10 cellular contexts compared by ENCODE assay signal in genomic region chr6:84929212-84929611, GRCh38.
"Had no signal": no experiment of that assay in that cellular context is flagged by ENCODE, and none has a peak within 500 bp of the region (broad histone marks: within the 10 kb centered on the region; RNA-seq: fewer than 3 reads in every experiment).

No MANE protein-coding gene starts in this region.

- H3K4me1 ChIP-seq: HAP-1 had no signal

- H3K4me2 ChIP-seq: GM23338 had no signal

- H3K4me3 ChIP-seq: GM23248, GM23338, HAP-1 had no signal

- FAIRE-seq: H54 had no signal

- H3K9ac ChIP-seq: GM23248 had no signal

- H3K9me3 ChIP-seq: HAP-1 had no signal

- H2AFZ ChIP-seq: GM23248, GM23338 had no signal

- ATAC-seq: GM23338, HCT116 had no signal

- H3K36me3 ChIP-seq: HAP-1 had no signal

- H3K27ac ChIP-seq: GM23248 had no signal

- DNase-seq: GM23248, GOT3, H7, H9, HCEC 1CT, HFFc6 had no signal
